Comparison of ENCODE assay signal across 32 cellular contexts in the genomic region with DNA sequence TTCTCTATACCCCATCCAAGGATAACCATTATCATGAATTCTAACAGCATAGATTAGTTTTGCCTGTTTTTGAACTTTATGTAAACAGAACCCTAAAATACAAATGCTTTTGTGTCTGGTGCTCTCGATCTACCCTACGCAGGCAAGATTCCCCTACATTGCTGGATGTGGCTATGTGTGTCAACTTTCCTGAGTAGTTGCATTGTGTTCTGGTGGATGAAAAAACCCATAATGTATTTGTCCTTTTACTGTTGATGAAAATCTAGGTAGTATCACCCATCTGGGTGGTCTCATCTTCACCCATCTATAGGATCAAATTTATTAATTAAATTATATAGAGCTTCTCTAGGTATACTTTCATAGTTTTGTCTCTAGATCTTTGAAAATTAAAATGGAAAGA.
DNase-seq lines count a peak whose midpoint lies in the region; ATAC-seq, FAIRE-seq and TF ChIP-seq lines count a peak whose summit lies in the region.
"Had no signal": no experiment of that assay in that cellular context is flagged by ENCODE, and none has a peak within 500 bp of the region (broad histone marks: within the 10 kb centered on the region; RNA-seq: fewer than 3 reads in every experiment).

No MANE protein-coding gene starts in this region.

- no peaks in the 10 kb centered on the region for H3F3A ChIP-seq in smooth muscle cell (ENCODE audit: low read depth)

- no peak for FAIRE-seq in small intestine (lab: Jason Lieb, UNC)
- FAIRE-seq: GM12891, HepG2, TTC549 had no signal

- no peak overlapping the region for H3K4me2 ChIP-seq in smooth muscle cell

- H4K20me1 ChIP-seq in smooth muscle cell (ENCODE audit: low read depth) = no peaks in the 10 kb centered on the region

- TF ChIP-seq CTCF in HFFc6 (IDR thresholded peaks at IDR 0.05) = no peak
- TF ChIP-seq CTCF in foreskin keratinocyte (conservative IDR thresholded peaks at IDR 0.05) = no peak
- TF ChIP-seq CTCF in smooth muscle cell (IDR thresholded peaks at IDR 0.05; ENCODE audit: borderline replicate concordance, insufficient read depth, poor library complexity, severe bottlenecking) = no peak

- H3K4me3 Mint-ChIP-seq in HFFc6 = peak overlapping the region; percentile 75
- no peak overlapping the region for H3K4me3 Mint-ChIP-seq in naive thymus-derived CD4-positive, alpha-beta T cell
- H3K4me3 Mint-ChIP-seq: central memory CD8-positive, alpha-beta T cell; H9; neural crest cell; T-helper 1 cell treated with Interleukin-12 subunit alpha and Interleukin-12 subunit beta and Interleukin-4 antibody, amounts not matched to agents 30 μg/mL and 1 μg/mL, for 36 hours had no signal

- H3K36me3 Mint-ChIP-seq in HFFc6 (ENCODE audit: low read depth) = peaks cover 5% of the 10 kb centered on the region; the same call in 1 of the 2 replicates
- no peaks in the 10 kb centered on the region for H3K36me3 Mint-ChIP-seq in naive thymus-derived CD4-positive, alpha-beta T cell

- H3K27ac Mint-ChIP-seq in HFFc6 = peak overlapping the region; percentile 84
- no peak overlapping the region for H3K27ac Mint-ChIP-seq in naive thymus-derived CD4-positive, alpha-beta T cell
- H3K27ac Mint-ChIP-seq: H9; T-helper 1 cell treated with Interleukin-12 subunit alpha and Interleukin-12 subunit beta and Interleukin-4 antibody, amounts not matched to agents 30 μg/mL and 1 μg/mL, for 36 hours had no signal

- peak overlapping the region; percentile 14 for H3K27ac ChIP-seq in foreskin keratinocyte
- H3K27ac ChIP-seq in smooth muscle cell (ENCODE audit: low read depth) = peak overlapping the region; percentile 88
- no peak overlapping the region for H3K27ac ChIP-seq in naive thymus-derived CD4-positive, alpha-beta T cell (ENCODE audit: low read depth, low read length)
- no peak overlapping the region for H3K27ac ChIP-seq in small intestine (ENCODE audit: low read depth in 1 of 2, low read length in 1 of 2)
- H3K27ac ChIP-seq: gastrocnemius medialis, parathyroid adenoma, right atrium auricular region, stomach had no signal

- no peaks in the 10 kb centered on the region for H3K27me3 ChIP-seq in foreskin keratinocyte
- no peaks in the 10 kb centered on the region for H3K27me3 ChIP-seq in smooth muscle cell (ENCODE audit: low read depth)
- H3K27me3 ChIP-seq in naive thymus-derived CD4-positive, alpha-beta T cell (ENCODE audit: control insufficient read depth in 2 of 2, insufficient read depth in 2 of 2, low read length in 2 of 2) = no peaks in the 10 kb centered on the region
- H3K27me3 ChIP-seq in small intestine (ENCODE audit: control insufficient read depth in 2 of 2, insufficient read depth in 2 of 2, low read length in 2 of 2) = no peaks in the 10 kb centered on the region
- H3K27me3 ChIP-seq: gastrocnemius medialis, right atrium auricular region, tibial artery had no signal

- POLR2A ChIA-PET in naive thymus-derived CD4-positive, alpha-beta T cell (lab: Charles Lee) = no interaction called here

- intact Hi-C loops in naive thymus-derived CD4-positive, alpha-beta T cell (cut with micrococcal nuclease) = no loop called here

- H3K4me1 Mint-ChIP-seq in HFFc6 (ENCODE audit: low read depth) = peaks cover 66% of the 10 kb centered on the region
- H3K4me1 Mint-ChIP-seq in naive thymus-derived CD4-positive, alpha-beta T cell = peaks cover 10 to 20% (median 16%) of the 10 kb centered on the region in 7 donors

- H3K36me3 ChIP-seq in smooth muscle cell (ENCODE audit: low read depth) = no peaks in the 10 kb centered on the region
- H3K36me3 ChIP-seq in naive thymus-derived CD4-positive, alpha-beta T cell (ENCODE audit: control insufficient read depth in 2 of 3, insufficient read depth in 3 of 3, low read length in 3 of 3) = no peaks in the 10 kb centered on the region
- H3K36me3 ChIP-seq in small intestine (ENCODE audit: control insufficient read depth in 2 of 2, insufficient read depth in 2 of 2, low read length in 2 of 2) = no peaks in the 10 kb centered on the region
- H3K36me3 ChIP-seq: gastrocnemius medialis, right atrium auricular region, stomach, tibial artery had no signal

- in situ Hi-C loops in SK-MEL-5 (cut with HindIII; ENCODE audit: low pct_unique_long_range_greater_than_20kb, low sequenced_read_pairs) = no loop called here

- ATAC-seq in foreskin keratinocyte = no peak
- no peak for ATAC-seq in naive thymus-derived CD4-positive, alpha-beta T cell
- ATAC-seq: gastrocnemius medialis had no signal

- H3K9me3 ChIP-seq in smooth muscle cell (replicated peaks; ENCODE audit: low read depth) (no peaks in the 10 kb centered on the region), small intestine (ENCODE audit: control insufficient read depth, low read depth) (no peaks in the 10 kb centered on the region)
- no peaks in the 10 kb centered on the region for H3K9me3 ChIP-seq in naive thymus-derived CD4-positive, alpha-beta T cell (ENCODE audit: control insufficient read depth in 2 of 3, low read length in 3 of 3)
- H3K9me3 ChIP-seq: gastrocnemius medialis, stomach, tibial artery had no signal

- no peaks in the 10 kb centered on the region; the same call in 1 of the 2 replicates for H3K27me3 Mint-ChIP-seq in HFFc6 (ENCODE audit: insufficient read depth)
- H3K27me3 Mint-ChIP-seq in naive thymus-derived CD4-positive, alpha-beta T cell = peaks cover 0 to 16% (median 10%) of the 10 kb centered on the region in 5 donors

- H2AFZ ChIP-seq in smooth muscle cell (ENCODE audit: low read depth) = no peak overlapping the region
- H2AFZ ChIP-seq: parathyroid adenoma had no signal

- H3K9me3 Mint-ChIP-seq in HFFc6 = peaks cover 4% of the 10 kb centered on the region; the same call in 1 of the 2 replicates
- H3K9me3 Mint-ChIP-seq in naive thymus-derived CD4-positive, alpha-beta T cell = no peaks in the 10 kb centered on the region
- H3K9me3 Mint-ChIP-seq: central memory CD8-positive, alpha-beta T cell; T-helper 1 cell treated with Interleukin-12 subunit alpha and Interleukin-12 subunit beta and Interleukin-4 antibody, amounts not matched to agents 30 μg/mL and 1 μg/mL, for 36 hours had no signal

- H3K4me1 ChIP-seq in foreskin keratinocyte (peaks cover 26% of the 10 kb centered on the region), smooth muscle cell (ENCODE audit: low read depth) (peaks cover 2% of the 10 kb centered on the region), small intestine (ENCODE audit: control insufficient read depth in 2 of 2, insufficient read depth in 1 of 2, low read depth in 1 of 2, low read length in 1 of 2) (no peaks in the 10 kb centered on the region)
- peaks cover 0 to 12% of the 10 kb centered on the region in 2 donors for H3K4me1 ChIP-seq in naive thymus-derived CD4-positive, alpha-beta T cell (ENCODE audit: control insufficient read depth in 2 of 2, insufficient read depth in 2 of 2, low read length in 2 of 2)
- H3K4me1 ChIP-seq: parathyroid adenoma had no signal

- no peak overlapping the region for H3K9ac ChIP-seq in smooth muscle cell (ENCODE audit: low read depth)
- H3K9ac ChIP-seq: parathyroid adenoma had no signal

- H3K4me3 ChIP-seq in smooth muscle cell (no peak overlapping the region), small intestine (ENCODE audit: low read depth in 1 of 2, low read length in 2 of 2) (no peak overlapping the region)
- H3K4me3 ChIP-seq in naive thymus-derived CD4-positive, alpha-beta T cell (ENCODE audit: low read length) = no peak overlapping the region
- H3K4me3 ChIP-seq: gastrocnemius medialis, right atrium auricular region, stomach, tibial artery had no signal

- CTCF ChIA-PET in naive thymus-derived CD4-positive, alpha-beta T cell (lab: Charles Lee) = no interaction called here

- no peak for DNase-seq in HFFc6
- DNase-seq in SK-MEL-5 (ENCODE audit: low read depth, low spot score) = peak; percentile 26
- DNase-seq in foreskin keratinocyte = no peak
- DNase-seq in smooth muscle cell (lab: John Stamatoyannopoulos, UW; ENCODE audit: unreplicated experiment) = no peak
- DNase-seq in naive thymus-derived CD4-positive, alpha-beta T cell = no peak
- DNase-seq in stimulated activated CD4-positive, alpha-beta T cell treated with anti-CD3 and anti-CD28 coated beads, Interleukin-4, amount 100 ng/mL, for 4 hours = no peak
- no peak for DNase-seq in CD1c-positive myeloid dendritic cell (ENCODE audit: extremely low spot score)
- no peak for DNase-seq in small intestine
- DNase-seq: activated CD4-positive, alpha-beta T cell treated with anti-CD3 and anti-CD28 coated beads, Interleukin-2, amount 50 U/mL, for 1 hour; activated CD4-positive, CD25-positive, alpha-beta regulatory T cell; activated gamma-delta T cell; activated T-cell treated with anti-CD3 and anti-CD28 coated beads, Interleukin-2, amount 50 U/mL, for 1 hour; DMS153; gastrocnemius medialis; Kasumi-1; left colon; NCI-H1417 treated with DMSO at 0.1 percent for 48 hours; NCI-H2081; NCI-H2227 treated with DMSO at 0.1 percent for 48 hours; stimulated activated CD4-positive, alpha-beta T cell treated with anti-CD3 and anti-CD28 coated beads, Interleukin-12 subunit alpha, Interleukin-12 subunit beta, amount 100 ng/mL, for 4 hours; stimulated activated CD4-positive, alpha-beta T cell treated with anti-CD3 and anti-CD28 coated beads, Interleukin-2, amount 100 ng/mL, for 48 hours had no signal

- H3K79me2 ChIP-seq in smooth muscle cell (ENCODE audit: low read depth) = no peaks in the 10 kb centered on the region
- H3K79me2 ChIP-seq: parathyroid adenoma had no signal

- 88% methylated on average over 2 of the region's 2 CpGs for WGBS in smooth muscle cell (ENCODE audit: low lambda C conversion rate)
- 88 to 95% (median 94%) methylated on average over 2 of the region's 2 CpGs for WGBS in small intestine, 3 donors

Comparison
In these comparisons a context has a peak if more than half of its experiments do, and no peak if none do; other contexts are left out.
1. H3K27ac ChIP-seq: peak in foreskin keratinocyte (single experiment) and smooth muscle cell (single experiment); none in naive thymus-derived CD4-positive, alpha-beta T cell (single experiment) and small intestine (0 of 2).